Comparison of ENCODE assay signal across 1 cellular context in genomic region chr2:47486858-47487497, GRCh38.
TF ChIP-seq lines count a peak whose summit lies in the region.

No MANE protein-coding gene starts in this region.

TF ChIP-seq in K562, 482 proteins besides CTCF, POLR2A, EP300 and RAD21 (continued from another document and continues in another):
- no peak for TF ChIP-seq PBX2 (CRISPR knock-in tag; IDR thresholded peaks at IDR 0.05; ENCODE audit: low read depth)
- peak; percentile 85 for TF ChIP-seq PBX2 (tag; conservative IDR thresholded peaks at IDR 0.05; ENCODE audit: low read depth)
- no peak for TF ChIP-seq KAT7 (CRISPR knock-in tag; IDR thresholded peaks at IDR 0.05; ENCODE audit: borderline replicate concordance)
- TF ChIP-seq JUN (IDR thresholded peaks at IDR 0.05; ENCODE audit: borderline replicate concordance, low read depth, low read length): no peak; the same call in 1 of the 2 replicates
- TF ChIP-seq JUN (CRISPR knock-in tag; IDR thresholded peaks at IDR 0.05; ENCODE audit: borderline replicate concordance): no peak
- peak; percentile 15; the same call in 1 of the 2 replicates for TF ChIP-seq JUND (IDR thresholded peaks at IDR 0.05; ENCODE audit: borderline replicate concordance, low read depth, low read length)
- peak; percentile 21; the same call in 1 of the 3 replicates for TF ChIP-seq JUND (tag; IDR thresholded peaks at IDR 0.05; ENCODE audit: borderline replicate concordance, low read depth, low read length)
- TF ChIP-seq MAFF (IDR thresholded peaks at IDR 0.05; ENCODE audit: low read length): no peak
- no peak for TF ChIP-seq KLF10 (CRISPR knock-in tag; IDR thresholded peaks at IDR 0.05)
- TF ChIP-seq, protein P1, sequence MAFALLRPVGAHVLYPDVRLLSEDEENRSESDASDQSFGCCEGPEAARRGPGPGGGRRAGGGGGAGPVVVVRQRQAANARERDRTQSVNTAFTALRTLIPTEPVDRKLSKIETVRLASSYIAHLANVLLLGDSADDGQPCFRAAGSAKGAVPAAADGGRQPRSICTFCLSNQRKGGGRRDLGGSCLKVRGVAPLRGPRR (CRISPR knock-in tag; IDR thresholded peaks at IDR 0.05): no peak
- TF ChIP-seq WHSC1 (IDR thresholded peaks at IDR 0.05; ENCODE audit: low read length): no peak
- no peak for TF ChIP-seq ZNF384 (IDR thresholded peaks at IDR 0.05; ENCODE audit: low read depth, low read length)
- TF ChIP-seq ARID1B (IDR thresholded peaks at IDR 0.05): peak; percentile 54
- no peak for TF ChIP-seq SAFB2 (IDR thresholded peaks at IDR 0.05; ENCODE audit: borderline replicate concordance, low read depth, low read length, severe bottlenecking)
- no peak for TF ChIP-seq SMAD2 (IDR thresholded peaks at IDR 0.05; ENCODE audit: low read depth, low read length)
- TF ChIP-seq MEIS2 (IDR thresholded peaks at IDR 0.05; ENCODE audit: partially characterized antibody): peak; percentile 89
- no peak for TF ChIP-seq HNRNPH1 (optimal IDR thresholded peaks at IDR 0.05; ENCODE audit: low read depth, low read length)
- 0 out of 2 replicates have a peak, but pooled peaks have one; percentile 9 for TF ChIP-seq EGR1 (conservative IDR thresholded peaks at IDR 0.05)
- peak; percentile 35 for TF ChIP-seq CCNT2 (IDR thresholded peaks at IDR 0.05; ENCODE audit: borderline replicate concordance, extremely low read depth, insufficient read length, low read depth, low read length)
- TF ChIP-seq HOXB6 (CRISPR knock-in tag; IDR thresholded peaks at IDR 0.05; ENCODE audit: borderline replicate concordance): no peak
- TF ChIP-seq TBL1XR1 (IDR thresholded peaks at IDR 0.05; ENCODE audit: low read length in 2 of 2): peak in 1 of 2 experiments; percentile 30; a peak in 1 of 4 replicates
- peak; percentile 50 for TF ChIP-seq CBFA2T3 (IDR thresholded peaks at IDR 0.05)
- TF ChIP-seq TBP (optimal IDR thresholded peaks at IDR 0.05; ENCODE audit: low read depth, low read length): no peak
- TF ChIP-seq SIN3A (IDR thresholded peaks at IDR 0.05; ENCODE audit: borderline replicate concordance in 2 of 2, control insufficient read depth in 1 of 2, low read depth in 2 of 2, low read length in 2 of 2): no peak
- TF ChIP-seq SPI1 (IDR thresholded peaks at IDR 0.05; ENCODE audit: borderline replicate concordance, low read depth, low read length): 0 out of 2 replicates have a peak, but pooled peaks have one; percentile 18
- TF ChIP-seq ZFP1 (CRISPR knock-in tag; IDR thresholded peaks at IDR 0.05): no peak
- TF ChIP-seq, protein P2, sequence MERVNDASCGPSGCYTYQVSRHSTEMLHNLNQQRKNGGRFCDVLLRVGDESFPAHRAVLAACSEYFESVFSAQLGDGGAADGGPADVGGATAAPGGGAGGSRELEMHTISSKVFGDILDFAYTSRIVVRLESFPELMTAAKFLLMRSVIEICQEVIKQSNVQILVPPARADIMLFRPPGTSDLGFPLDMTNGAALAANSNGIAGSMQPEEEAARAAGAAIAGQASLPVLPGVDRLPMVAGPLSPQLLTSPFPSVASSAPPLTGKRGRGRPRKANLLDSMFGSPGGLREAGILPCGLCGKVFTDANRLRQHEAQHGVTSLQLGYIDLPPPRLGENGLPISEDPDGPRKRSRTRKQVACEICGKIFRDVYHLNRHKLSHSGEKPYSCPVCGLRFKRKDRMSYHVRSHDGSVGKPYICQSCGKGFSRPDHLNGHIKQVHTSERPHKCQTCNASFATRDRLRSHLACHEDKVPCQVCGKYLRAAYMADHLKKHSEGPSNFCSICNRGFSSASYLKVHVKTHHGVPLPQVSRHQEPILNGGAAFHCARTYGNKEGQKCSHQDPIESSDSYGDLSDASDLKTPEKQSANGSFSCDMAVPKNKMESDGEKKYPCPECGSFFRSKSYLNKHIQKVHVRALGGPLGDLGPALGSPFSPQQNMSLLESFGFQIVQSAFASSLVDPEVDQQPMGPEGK (CRISPR knock-in tag; IDR thresholded peaks at IDR 0.05; ENCODE audit: borderline replicate concordance): no peak
- no peak for TF ChIP-seq NR2C1 (IDR thresholded peaks at IDR 0.05)
- peak; percentile 27; the same call in 1 of the 2 replicates for TF ChIP-seq NR2C1 (tag; IDR thresholded peaks at IDR 0.05)
- TF ChIP-seq PRDM10 (IDR thresholded peaks at IDR 0.05; ENCODE audit: partially characterized antibody): no peak
- TF ChIP-seq BHLHE40 (IDR thresholded peaks at IDR 0.05; ENCODE audit: low read length): no peak
- TF ChIP-seq SMAD3 (CRISPR knock-in tag; conservative IDR thresholded peaks at IDR 0.05): no peak
- no peak for TF ChIP-seq ZNF717 (CRISPR knock-in tag; IDR thresholded peaks at IDR 0.05)
- no peak for TF ChIP-seq CBFB (CRISPR knock-in tag; IDR thresholded peaks at IDR 0.05)
- TF ChIP-seq ZNF589 (CRISPR knock-in tag; IDR thresholded peaks at IDR 0.05; ENCODE audit: low read depth): no peak
- no peak for TF ChIP-seq UBTF (IDR thresholded peaks at IDR 0.05; ENCODE audit: borderline replicate concordance in 1 of 2, low read depth in 2 of 2, low read length in 2 of 2)
- no peak for TF ChIP-seq TCF7 (IDR thresholded peaks at IDR 0.05; ENCODE audit: borderline replicate concordance)
- TF ChIP-seq MTF1 (CRISPR knock-in tag; IDR thresholded peaks at IDR 0.05; ENCODE audit: borderline replicate concordance): no peak
- TF ChIP-seq, protein P3, sequence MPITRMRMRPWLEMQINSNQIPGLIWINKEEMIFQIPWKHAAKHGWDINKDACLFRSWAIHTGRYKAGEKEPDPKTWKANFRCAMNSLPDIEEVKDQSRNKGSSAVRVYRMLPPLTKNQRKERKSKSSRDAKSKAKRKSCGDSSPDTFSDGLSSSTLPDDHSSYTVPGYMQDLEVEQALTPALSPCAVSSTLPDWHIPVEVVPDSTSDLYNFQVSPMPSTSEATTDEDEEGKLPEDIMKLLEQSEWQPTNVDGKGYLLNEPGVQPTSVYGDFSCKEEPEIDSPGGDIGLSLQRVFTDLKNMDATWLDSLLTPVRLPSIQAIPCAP (CRISPR knock-in tag; IDR thresholded peaks at IDR 0.05; ENCODE audit: borderline replicate concordance): no peak
- TF ChIP-seq, protein P4, sequence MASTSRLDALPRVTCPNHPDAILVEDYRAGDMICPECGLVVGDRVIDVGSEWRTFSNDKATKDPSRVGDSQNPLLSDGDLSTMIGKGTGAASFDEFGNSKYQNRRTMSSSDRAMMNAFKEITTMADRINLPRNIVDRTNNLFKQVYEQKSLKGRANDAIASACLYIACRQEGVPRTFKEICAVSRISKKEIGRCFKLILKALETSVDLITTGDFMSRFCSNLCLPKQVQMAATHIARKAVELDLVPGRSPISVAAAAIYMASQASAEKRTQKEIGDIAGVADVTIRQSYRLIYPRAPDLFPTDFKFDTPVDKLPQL (IDR thresholded peaks at IDR 0.05; ENCODE audit: extremely low read depth, insufficient read length): no peak
- no peak for TF ChIP-seq JUNB (CRISPR knock-in tag; conservative IDR thresholded peaks at IDR 0.05)
- no peak for TF ChIP-seq HSF4 (CRISPR knock-in tag; IDR thresholded peaks at IDR 0.05; ENCODE audit: borderline replicate concordance)
- no peak for TF ChIP-seq NR4A1 (CRISPR knock-in tag; IDR thresholded peaks at IDR 0.05)
- no peak for TF ChIP-seq NR4A1 (tag; IDR thresholded peaks at IDR 0.05)
- TF ChIP-seq NR3C1 (CRISPR knock-in tag; IDR thresholded peaks at IDR 0.05): no peak
- TF ChIP-seq ZFPM2 (CRISPR knock-in tag; IDR thresholded peaks at IDR 0.05): no peak
- TF ChIP-seq HES1 (IDR thresholded peaks at IDR 0.05; ENCODE audit: low read depth): peak; percentile 42; the same call in 1 of the 2 replicates
- no peak for TF ChIP-seq MAFK (IDR thresholded peaks at IDR 0.05; ENCODE audit: low read length)
- TF ChIP-seq, protein P5, sequence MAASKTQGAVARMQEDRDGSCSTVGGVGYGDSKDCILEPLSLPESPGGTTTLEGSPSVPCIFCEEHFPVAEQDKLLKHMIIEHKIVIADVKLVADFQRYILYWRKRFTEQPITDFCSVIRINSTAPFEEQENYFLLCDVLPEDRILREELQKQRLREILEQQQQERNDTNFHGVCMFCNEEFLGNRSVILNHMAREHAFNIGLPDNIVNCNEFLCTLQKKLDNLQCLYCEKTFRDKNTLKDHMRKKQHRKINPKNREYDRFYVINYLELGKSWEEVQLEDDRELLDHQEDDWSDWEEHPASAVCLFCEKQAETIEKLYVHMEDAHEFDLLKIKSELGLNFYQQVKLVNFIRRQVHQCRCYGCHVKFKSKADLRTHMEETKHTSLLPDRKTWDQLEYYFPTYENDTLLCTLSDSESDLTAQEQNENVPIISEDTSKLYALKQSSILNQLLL (CRISPR knock-in tag; IDR thresholded peaks at IDR 0.05; ENCODE audit: borderline replicate concordance): no peak
- TF ChIP-seq, protein P6, sequence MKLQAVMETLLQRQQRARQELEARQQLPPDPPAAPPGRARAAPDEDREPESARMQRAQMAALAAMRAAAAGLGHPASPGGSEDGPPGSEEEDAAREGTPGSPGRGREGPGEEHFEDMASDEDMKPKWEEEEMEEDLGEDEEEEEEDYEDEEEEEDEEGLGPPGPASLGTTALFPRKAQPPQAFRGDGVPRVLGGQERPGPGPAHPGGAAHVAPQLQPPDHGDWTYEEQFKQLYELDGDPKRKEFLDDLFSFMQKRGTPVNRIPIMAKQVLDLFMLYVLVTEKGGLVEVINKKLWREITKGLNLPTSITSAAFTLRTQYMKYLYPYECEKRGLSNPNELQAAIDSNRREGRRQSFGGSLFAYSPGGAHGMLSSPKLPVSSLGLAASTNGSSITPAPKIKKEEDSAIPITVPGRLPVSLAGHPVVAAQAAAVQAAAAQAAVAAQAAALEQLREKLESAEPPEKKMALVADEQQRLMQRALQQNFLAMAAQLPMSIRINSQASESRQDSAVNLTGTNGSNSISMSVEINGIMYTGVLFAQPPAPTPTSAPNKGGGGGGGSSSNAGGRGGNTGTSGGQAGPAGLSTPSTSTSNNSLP (IDR thresholded peaks at IDR 0.05; ENCODE audit: borderline replicate concordance, low read depth, low read length): 0 out of 2 replicates have a peak, but pooled peaks have one; percentile 73
- no peak for TF ChIP-seq ZNF232 (CRISPR knock-in tag; IDR thresholded peaks at IDR 0.05)
- no peak for TF ChIP-seq KHSRP (IDR thresholded peaks at IDR 0.05)
